In genomic region chr17:71011389-71011788, GRCh38 we compare ENCODE assay signal across 22 cellular contexts.
"Had no signal": no experiment of that assay in that cellular context is flagged by ENCODE, and none has a peak within 500 bp of the region (broad histone marks: within the 10 kb centered on the region; RNA-seq: fewer than 3 reads in every experiment).

No MANE protein-coding gene starts in this region.

- DNase-seq: activated CD4-positive, alpha-beta memory T cell treated with anti-CD3 and anti-CD28 coated beads, Interleukin-2, amount 10 ng/mL, durations not matched to agents 7 days and 5 days; activated CD4-positive, alpha-beta T cell treated with anti-CD3 and anti-CD28 coated beads for 36 hours; activated CD4-positive, alpha-beta T cell treated with anti-CD3 and anti-CD28 coated beads, Interleukin-2, amount 50 U/mL, for 1 hour; activated gamma-delta T cell treated with Interleukin-2 at 50 U/mL for 16 hours; activated naive CD4-positive, alpha-beta T cell treated with anti-CD3 and anti-CD28 coated beads, Interleukin-2, amount 10 ng/mL, durations not matched to agents 7 days and 5 days; activated naive CD8-positive, alpha-beta T cell treated with anti-CD3 and anti-CD28 coated beads for 36 hours; activated T-cell treated with anti-CD3 and anti-CD28 coated beads for 4 hours; activated T-cell treated with anti-CD3 and anti-CD28 coated beads, Interleukin-2, amount 50 U/mL, for 48 hours; caudate nucleus; MM.1S; NCI-H1105 treated with DMSO at 0.1 percent for 48 hours; NCI-H1436 treated with DMSO at 0.1 percent for 48 hours; NCI-H187; NCI-H2081; NCI-H2171 treated with DMSO at 0.1 percent for 48 hours; NCI-H226; NCI-H510A treated with DMSO at 0.1 percent for 48 hours; NCI-H774; PC-9; SHP77 treated with DMSO at 0.1 percent for 48 hours; T-cell; WERI-Rb-1 had no signal

- ATAC-seq: activated CD4-positive, alpha-beta T cell treated with anti-CD3 and anti-CD28 coated beads for 36 hours; T-cell had no signal
